ENCODE assay signal across 26 cellular contexts in the genomic region with DNA sequence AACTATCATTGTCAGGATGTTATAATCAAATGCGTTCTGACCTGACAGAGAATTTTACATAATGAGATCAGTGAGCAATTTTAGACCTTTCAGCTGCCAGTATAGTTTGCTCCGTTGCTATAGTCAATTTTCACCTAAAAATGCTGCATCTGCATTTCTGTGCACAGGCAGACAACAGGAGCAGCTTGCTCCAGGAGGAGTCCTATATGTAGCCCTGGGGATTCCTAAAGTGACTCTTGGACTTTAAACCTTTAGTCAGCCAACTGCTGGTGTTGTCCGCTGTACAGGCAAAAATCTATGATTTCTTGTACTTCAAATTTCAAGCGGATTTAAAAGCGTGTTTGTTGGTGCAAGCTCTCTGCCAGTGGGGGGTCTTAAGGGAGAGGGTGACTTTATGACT. TPM values are rescaled to one million over a fixed set of nuclear protein-coding genes. Genes with fewer than 3 reads are reported as not detected.
"Had no signal": no experiment of that assay in that cellular context is flagged by ENCODE, and none has a peak within 500 bp of the region (broad histone marks: within the 10 kb centered on the region; RNA-seq: fewer than 3 reads in every experiment).

No MANE protein-coding gene starts in this region.

- H3K9me3 ChIP-seq: SK-N-SH had no signal

- H3K4me2 ChIP-seq: KMS-11, SK-N-SH had no signal

- ATAC-seq: Panc1, PC-3 had no signal

- FAIRE-seq: HTR-8/SVneo had no signal

- H3K27ac ChIP-seq: HL-60, KMS-11, RWPE1 had no signal

- DNase-seq: Kasumi-1; MM.1S; NCI-H1092 treated with DMSO at 0.1 percent for 48 hours; NCI-H1436; NCI-H187; NCI-H2029; NCI-H2081 treated with DMSO at 0.1 percent for 48 hours; NCI-H2171; NCI-H226; NCI-H446; NCI-H510A; NCI-H524 treated with DMSO at 0.1 percent for 48 hours; NCI-H69; NCI-H774; NK-92 treated with Interleukin-12 subunit alpha and Interleukin-12 subunit beta, amount 100 ng/mL, for 24 hours; PC-3; SHP77; SK-N-SH; SW 1271 had no signal

- H3K9ac ChIP-seq: KMS-11, SK-N-SH had no signal

RNA-seq across cellular contexts. Expression of gene SLC16A14, which starts 25.7 kb away (rescaled TPM):
- total RNA-seq: OCI-LY7, SK-MEL-5 had no signal
